ENCODE assay signal across 9 cellular contexts in genomic region chr10:12924911-12925310, GRCh38.
"Had no signal": no experiment of that assay in that cellular context is flagged by ENCODE, and none has a peak within 500 bp of the region (broad histone marks: within the 10 kb centered on the region; RNA-seq: fewer than 3 reads in every experiment).

No MANE protein-coding gene starts in this region.

- H3K27ac ChIP-seq: GM23248 had no signal

- H3K9me3 Mint-ChIP-seq: GM23338 had no signal

- H3K4me3 Mint-ChIP-seq: GM23338, H9, HFFc6 had no signal

- H3K4me1 Mint-ChIP-seq: GM23338 had no signal

- DNase-seq: GM23248, GOT3, H7, H9, HCEC 1CT, HFFc6 had no signal

- H3K4me3 ChIP-seq: GM23248, GM23338, HAP-1 had no signal

- ATAC-seq: GM23338, HCT116 had no signal

- H3K9me3 ChIP-seq: HAP-1 had no signal

- H3K27ac Mint-ChIP-seq: GM23338, H9, HFFc6 had no signal

- H3K36me3 ChIP-seq: HAP-1 had no signal

- H3K4me1 ChIP-seq: HAP-1 had no signal
